Comparison of ENCODE assay signal across 32 cellular contexts in the genomic region with DNA sequence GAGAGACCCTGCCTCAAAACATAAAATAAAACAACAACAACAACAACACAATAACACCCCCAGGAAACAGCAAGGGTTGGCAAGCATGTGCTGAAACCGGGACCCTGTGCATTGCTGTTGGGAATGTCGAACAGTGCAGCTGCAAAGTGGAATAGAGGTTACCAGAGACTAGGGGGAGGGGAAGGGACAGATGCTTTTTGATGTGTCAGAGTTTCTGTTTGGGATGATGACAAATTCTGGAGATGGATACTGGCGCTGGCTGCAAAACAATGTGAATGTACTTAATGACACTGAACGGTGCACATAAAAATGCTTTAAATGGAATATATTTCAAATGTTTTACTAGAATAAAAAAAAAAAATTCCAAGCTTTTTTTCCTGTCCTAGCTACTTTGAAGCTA.
DNase-seq lines count a peak whose midpoint lies in the region; ATAC-seq and TF ChIP-seq lines count a peak whose summit lies in the region.
"Had no signal": no experiment of that assay in that cellular context is flagged by ENCODE, and none has a peak within 500 bp of the region (broad histone marks: within the 10 kb centered on the region; RNA-seq: fewer than 3 reads in every experiment).

No MANE protein-coding gene starts in this region.

- no peak for TF ChIP-seq POLR2A in IMR-90 (IDR thresholded peaks at IDR 0.05; ENCODE audit: low read depth, low read length)

- H2BK20ac ChIP-seq in IMR-90 (ENCODE audit: low read depth, low read length) = no peak overlapping the region

- no peak overlapping the region for H4K91ac ChIP-seq in IMR-90 (ENCODE audit: insufficient read depth, low read depth, low read length)

- H3K4me1 ChIP-seq in IMR-90 (ENCODE audit: control insufficient read depth, insufficient read depth, low read length) = no peaks in the 10 kb centered on the region
- H3K4me1 ChIP-seq: ascending aorta, lower lobe of right lung, transverse colon had no signal

- no peak overlapping the region for H3K4me3 Mint-ChIP-seq in activated CD4-positive, alpha-beta T cell treated with anti-CD3 and anti-CD28 coated beads for 36 hours
- H3K4me3 Mint-ChIP-seq: activated CD4-positive, alpha-beta T cell treated with anti-CD3 and anti-CD28 coated beads, Interleukin-2, amount 10 ng/mL, durations not matched to agents 24 days and 14 days; activated T-cell treated with anti-CD3 and anti-CD28 coated beads, Interleukin-2, amount 50 U/mL, for 24 hours; nephron; stimulated activated memory B cell treated with anti-CD40 and anti-IgM and Interleukin-4, amounts not matched to agents 10 μg/mL and 1 μg/mL and 100 μg/mL, for 72 hours had no signal

- H2AK5ac ChIP-seq in IMR-90 (ENCODE audit: low read depth, low read length) = no peak overlapping the region

- TF ChIP-seq RAD21 in IMR-90 (IDR thresholded peaks at IDR 0.05; ENCODE audit: low read length) = no peak

- H4K5ac ChIP-seq in IMR-90 (ENCODE audit: low read depth, low read length) = no peak overlapping the region

- no peak overlapping the region for H3K9ac ChIP-seq in IMR-90 (ENCODE audit: low read depth, low read length)
- H3K9ac ChIP-seq: KMS-11 had no signal

- no peaks in the 10 kb centered on the region for H4K20me1 ChIP-seq in IMR-90 (ENCODE audit: insufficient read depth, low read length)

- H3K14ac ChIP-seq in IMR-90 (replicated peaks; ENCODE audit: low read depth, low read length) = no peak overlapping the region

- no peaks in the 10 kb centered on the region for H3K9me1 ChIP-seq in IMR-90 (ENCODE audit: insufficient read depth, low read length)

- H3K4me1 Mint-ChIP-seq in activated CD4-positive, alpha-beta T cell treated with anti-CD3 and anti-CD28 coated beads for 36 hours = no peaks in the 10 kb centered on the region
- H3K4me1 Mint-ChIP-seq: activated CD4-positive, alpha-beta T cell treated with anti-CD3 and anti-CD28 coated beads, Interleukin-2, amount 10 ng/mL, durations not matched to agents 24 days and 14 days; nephron; stimulated activated memory B cell treated with anti-CD40 and anti-IgM and Interleukin-4, amounts not matched to agents 10 μg/mL and 1 μg/mL and 100 μg/mL, for 72 hours had no signal

- dilution Hi-C loops in IMR-90 (cut with HindIII; ENCODE audit: low sequenced_read_pairs, unreplicated experiment) = no loop called here

- H3K9me3 Mint-ChIP-seq in activated CD4-positive, alpha-beta T cell treated with anti-CD3 and anti-CD28 coated beads for 36 hours (ENCODE audit: low read depth) = peaks cover 2% of the 10 kb centered on the region
- H3K9me3 Mint-ChIP-seq: activated CD4-positive, alpha-beta T cell treated with anti-CD3 and anti-CD28 coated beads, Interleukin-2, amount 10 ng/mL, durations not matched to agents 24 days and 14 days; activated T-cell treated with anti-CD3 and anti-CD28 coated beads, Interleukin-2, amount 50 U/mL, for 24 hours; stimulated activated memory B cell treated with anti-CD40 and anti-IgM and Interleukin-4, amounts not matched to agents 10 μg/mL and 1 μg/mL and 100 μg/mL, for 72 hours had no signal

- H2BK15ac ChIP-seq in IMR-90 (ENCODE audit: low read depth, low read length) = no peak overlapping the region

- no TSS peak for BruUV-seq in IMR-90 (replicated peaks; lab: Mats Ljungman, UMichigan)

- no peak overlapping the region for H2AK9ac ChIP-seq in IMR-90 (replicated peaks; ENCODE audit: low read depth, low read length, poor library complexity)

- peaks cover 2% of the 10 kb centered on the region for H3K27me3 Mint-ChIP-seq in activated CD4-positive, alpha-beta T cell treated with anti-CD3 and anti-CD28 coated beads for 36 hours
- H3K27me3 Mint-ChIP-seq: activated CD4-positive, alpha-beta T cell treated with anti-CD3 and anti-CD28 coated beads, Interleukin-2, amount 10 ng/mL, durations not matched to agents 24 days and 14 days; stimulated activated memory B cell treated with anti-CD40 and anti-IgM and Interleukin-4, amounts not matched to agents 10 μg/mL and 1 μg/mL and 100 μg/mL, for 72 hours had no signal

- no peaks in the 10 kb centered on the region for H3K9me3 ChIP-seq in IMR-90 (ENCODE audit: control insufficient read depth, insufficient read depth, low read length)
- H3K9me3 ChIP-seq: ascending aorta, gastroesophageal sphincter, lower lobe of right lung, mucosa of descending colon, sigmoid colon, transverse colon had no signal

- H3K23ac ChIP-seq in IMR-90 (ENCODE audit: low read depth, low read length) = no peak overlapping the region

- H3K18ac ChIP-seq in IMR-90 (ENCODE audit: low read depth, low read length) = no peak overlapping the region

- H3K36me3 ChIP-seq in IMR-90 (ENCODE audit: control insufficient read depth, insufficient read depth, low read length) = no peaks in the 10 kb centered on the region
- H3K36me3 ChIP-seq: ascending aorta, gastroesophageal sphincter, lower lobe of right lung, sigmoid colon, transverse colon had no signal

- ATAC-seq in IMR-90 (ENCODE audit: low read depth) = no peak
- no peak for ATAC-seq in activated CD4-positive, alpha-beta T cell treated with anti-CD3 and anti-CD28 coated beads for 36 hours
- ATAC-seq: gastroesophageal sphincter; GM12878; lower lobe of right lung; mucosa of descending colon; stimulated activated memory B cell treated with anti-CD40 and anti-IgM and Interleukin-4, amounts not matched to agents 10 μg/mL and 1 μg/mL and 100 μg/mL, for 72 hours had no signal

- H3K27ac ChIP-seq in IMR-90 (ENCODE audit: insufficient read depth, low read length) = no peak overlapping the region
- H3K27ac ChIP-seq: ascending aorta, coronary artery, hepatocyte, KMS-11, lower lobe of right lung, sigmoid colon, transverse colon had no signal

- intact Hi-C loops in IMR-90 (cut with micrococcal nuclease) = no loop called here
- intact Hi-C loops in activated CD4-positive, alpha-beta T cell treated with anti-CD3 and anti-CD28 coated beads for 36 hours (cut with DNase I, micrococcal nuclease) = no loop called here

- no peak overlapping the region for H2BK120ac ChIP-seq in IMR-90 (ENCODE audit: low read depth, low read length)

- no peaks in the 10 kb centered on the region for H3K79me1 ChIP-seq in IMR-90 (ENCODE audit: low read depth in 1 of 2, low read length in 2 of 2)

- H3K27ac Mint-ChIP-seq in activated CD4-positive, alpha-beta T cell treated with anti-CD3 and anti-CD28 coated beads for 36 hours = no peak overlapping the region
- H3K27ac Mint-ChIP-seq: activated CD4-positive, alpha-beta T cell treated with anti-CD3 and anti-CD28 coated beads, Interleukin-2, amount 10 ng/mL, durations not matched to agents 24 days and 14 days; activated T-cell treated with anti-CD3 and anti-CD28 coated beads, Interleukin-2, amount 50 U/mL, for 24 hours; nephron; stimulated activated memory B cell treated with anti-CD40 and anti-IgM and Interleukin-4, amounts not matched to agents 10 μg/mL and 1 μg/mL and 100 μg/mL, for 72 hours had no signal

- POLR2A ChIA-PET in IMR-90 (lab: Charles Lee; ENCODE audit: unreplicated experiment) = no interaction called here
- POLR2A ChIA-PET in activated CD4-positive, alpha-beta T cell treated with anti-CD3 and anti-CD28 coated beads for 36 hours (lab: Charles Lee) = no interaction called here

- H2AFZ ChIP-seq in IMR-90 (replicated peaks; ENCODE audit: low read length, poor library complexity) = peak overlapping the region; percentile 67
- H2AFZ ChIP-seq: hepatocyte had no signal

- no peak overlapping the region for H3K4ac ChIP-seq in IMR-90 (ENCODE audit: low read depth, low read length)

- H2BK5ac ChIP-seq in IMR-90 (ENCODE audit: low read depth, low read length, poor library complexity, severe bottlenecking) = no peak overlapping the region

- in situ Hi-C loops in IMR-90 (cut with MboI; ENCODE audit: low sequenced_read_pairs) = no loop called here

- no peak for TF ChIP-seq CTCF in IMR-90 (conservative IDR thresholded peaks at IDR 0.05; ENCODE audit: low read depth, low read length)
- no peak for TF ChIP-seq CTCF in epithelial cell of esophagus (IDR thresholded peaks at IDR 0.05; ENCODE audit: insufficient read depth, low read depth, low read length, missing control alignments)

- no peak overlapping the region for H3K56ac ChIP-seq in IMR-90 (ENCODE audit: extremely low read depth, insufficient read depth, low read length)

- H3K27me3 ChIP-seq in IMR-90 (ENCODE audit: control insufficient read depth, insufficient read depth, low read length) = no peaks in the 10 kb centered on the region; the same call in 1 of the 2 replicates
- H3K27me3 ChIP-seq: ascending aorta, gastroesophageal sphincter, hepatocyte, sigmoid colon, transverse colon had no signal

- no CpG with 5 or more reads among the region's 4 CpGs for WGBS in IMR-90 (ENCODE audit: extremely low coverage in 2 of 2, insufficient read length in 1 of 2), 2 experiments

- no peak overlapping the region for H3K4me2 ChIP-seq in IMR-90 (ENCODE audit: low read depth, low read length)
- H3K4me2 ChIP-seq: hepatocyte, KMS-11 had no signal

- CTCF ChIA-PET in IMR-90 (lab: Yijun Ruan, JAX) = no interaction called here
- CTCF ChIA-PET in activated CD4-positive, alpha-beta T cell treated with anti-CD3 and anti-CD28 coated beads for 36 hours (lab: Charles Lee) = no interaction called here

- no peaks in the 10 kb centered on the region for H3K36me3 Mint-ChIP-seq in activated CD4-positive, alpha-beta T cell treated with anti-CD3 and anti-CD28 coated beads for 36 hours (ENCODE audit: low read depth)
- H3K36me3 Mint-ChIP-seq: stimulated activated memory B cell treated with anti-CD40 and anti-IgM and Interleukin-4, amounts not matched to agents 10 μg/mL and 1 μg/mL and 100 μg/mL, for 72 hours had no signal

- DNase-seq in EH (ENCODE audit: low read depth) (peak; percentile 52), IMR-90 (peak; percentile 43), epithelial cell of esophagus (ENCODE audit: low read depth) (peak; percentile 32), skeletal muscle cell (ENCODE audit: low read depth) (peak; percentile 22), hepatic stellate cell (ENCODE audit: low spot score) (no peak), HuH-7 (ENCODE audit: low spot score) (no peak)
- no peak for DNase-seq in activated CD4-positive, alpha-beta T cell treated with anti-CD3 and anti-CD28 coated beads for 36 hours
- DNase-seq: activated CD4-positive, alpha-beta T cell treated with anti-CD3 and anti-CD28 coated beads, Interleukin-2, amount 10 ng/mL, durations not matched to agents 24 days and 14 days; activated gamma-delta T cell treated with Interleukin-2 at 50 U/mL for 16 hours; activated T-cell treated with anti-CD3 and anti-CD28 coated beads, Interleukin-2, amount 50 U/mL, for 24 hours; caudate nucleus; DMS79 treated with DMSO at 0.1 percent for 48 hours; effector memory CD4-positive, alpha-beta T cell; erythroblast; H7; lower lobe of right lung; mucosa of descending colon; NCI-H1417 treated with DMSO at 0.1 percent for 48 hours; NCI-H2029 treated with DMSO at 0.1 percent for 48 hours; NCI-H2227 treated with DMSO at 0.1 percent for 48 hours; NCI-H748 treated with DMSO at 0.1 percent for 48 hours; sigmoid colon; stimulated activated CD4-positive, alpha-beta T cell treated with anti-CD3 and anti-CD28 coated beads, Interleukin-15, amount 100 ng/mL, for 24 hours; transverse colon had no signal

- H4K8ac ChIP-seq in IMR-90 (ENCODE audit: low read depth in 2 of 2, low read length in 2 of 2) = no peak overlapping the region

- H3K4me3 ChIP-seq in IMR-90 (ENCODE audit: insufficient read depth, low read depth, low read length) (no peak overlapping the region), epithelial cell of esophagus (ENCODE audit: low read length) (no peak overlapping the region), skeletal muscle cell (ENCODE audit: low read depth, low read length) (no peak overlapping the region)
- H3K4me3 ChIP-seq: ascending aorta, coronary artery, gastroesophageal sphincter, GM12878, hepatocyte, lower lobe of right lung, mucosa of descending colon, sigmoid colon, transverse colon had no signal

Comparison
In these comparisons a context has a peak if more than half of its experiments do, and no peak if none do; other contexts are left out.
1. DNase-seq: peak in EH (single experiment), IMR-90 (single experiment), epithelial cell of esophagus (single experiment) and skeletal muscle cell (single experiment); none in hepatic stellate cell (single experiment), activated CD4-positive, alpha-beta T cell treated with anti-CD3 and anti-CD28 coated beads for 36 hours (single experiment) and HuH-7 (single experiment).